In genomic region chr1:48530727-48531351, GRCh38 we compare ENCODE assay signal across 8 cellular contexts. TPM values are rescaled to one million over a fixed set of nuclear protein-coding genes. Genes with fewer than 3 reads are reported as not detected.
DNase-seq lines count a peak whose midpoint lies in the region; ATAC-seq and TF ChIP-seq lines count a peak whose summit lies in the region.

No MANE protein-coding gene starts in this region.

- POLR2A ChIA-PET in Panc1 (lab: Charles Lee), result no interaction called here

- no TSS peak for BruUV-seq in Panc1 (replicated peaks; lab: Mats Ljungman, UMichigan)

- peak; percentile 76 for TF ChIP-seq CTCF in Panc1 (IDR thresholded peaks at IDR 0.05)

- H3K36me3 ChIP-seq in Panc1 (ENCODE audit: control insufficient read depth, insufficient read depth, low read length), result no peaks in the 10 kb centered on the region
- no peaks in the 10 kb centered on the region for H3K36me3 ChIP-seq in effector memory CD4-positive, alpha-beta T cell (ENCODE audit: control insufficient read depth, insufficient read depth, low read length)

- no peak overlapping the region for H3K4me3 ChIP-seq in Panc1 (ENCODE audit: low read depth in 2 of 2, low read length in 2 of 2)
- H3K4me3 ChIP-seq in effector memory CD4-positive, alpha-beta T cell (ENCODE audit: insufficient read depth, low read depth, low read length, poor library complexity, severe bottlenecking), result no peak overlapping the region

- DNase-seq in EH (ENCODE audit: low read depth) (peak; percentile 7), KBM-7 (peak; percentile 57), Panc1 (ENCODE audit: low read depth, low spot score) (peak; percentile 10), dermis microvascular lymphatic vessel endothelial cell (ENCODE audit: low read depth in 2 of 2) (peak; percentile 27 to 31), myocyte (ENCODE audit: low read depth) (peak; percentile 46), middle frontal gyrus (ENCODE audit: extremely low spot score, low spot score) (no peak)
- no peak for DNase-seq in effector memory CD4-positive, alpha-beta T cell

- H3K9me3 ChIP-seq in Panc1 (ENCODE audit: control insufficient read depth, insufficient read depth, low read depth, low read length), result no peaks in the 10 kb centered on the region
- no peaks in the 10 kb centered on the region for H3K9me3 ChIP-seq in effector memory CD4-positive, alpha-beta T cell (ENCODE audit: control insufficient read depth, low read length)

- intact Hi-C loops in Panc1 (cut with micrococcal nuclease; ENCODE audit: unreplicated experiment), result no loop called here

- peak; percentile 91 for ATAC-seq in GM21367 (IDR thresholded peaks at IDR 0.05; ENCODE audit: unreplicated experiment)
- ATAC-seq in Panc1, result peak; percentile 69

- H3K27me3 ChIP-seq in Panc1 (ENCODE audit: control insufficient read depth, insufficient read depth, low read length), result peaks cover 6% of the 10 kb centered on the region
- no peaks in the 10 kb centered on the region for H3K27me3 ChIP-seq in effector memory CD4-positive, alpha-beta T cell (replicated peaks; ENCODE audit: control insufficient read depth, insufficient read depth, low read length, poor library complexity, severe bottlenecking)

- H3K27ac ChIP-seq in Panc1 (ENCODE audit: low read length), result no peak overlapping the region
- H3K27ac ChIP-seq in effector memory CD4-positive, alpha-beta T cell (ENCODE audit: insufficient read depth, low read length, poor library complexity, severe bottlenecking), result no peak overlapping the region

- CTCF ChIA-PET in Panc1 (lab: Charles Lee), result no interaction called here

- H3K4me1 ChIP-seq in Panc1 (ENCODE audit: control insufficient read depth, insufficient read depth, low read length), result no peaks in the 10 kb centered on the region
- no peaks in the 10 kb centered on the region for H3K4me1 ChIP-seq in effector memory CD4-positive, alpha-beta T cell (ENCODE audit: control insufficient read depth, insufficient read depth, low read length, poor library complexity, severe bottlenecking)

- in situ Hi-C loops in KBM-7 (cut with MboI; ENCODE audit: low pct_unique_long_range_greater_than_20kb, low sequenced_read_pairs) (no loop called here), Panc1 (cut with HindIII; ENCODE audit: low pct_unique_long_range_greater_than_20kb, low sequenced_read_pairs) (no loop called here)

RNA-seq across cellular contexts. Expression of gene SPATA6, which starts 58.8 kb away (rescaled TPM):
- total RNA-seq in Panc1 (2021; ENCODE audit: unreplicated experiment), result 18.2 TPM
- polyA plus RNA-seq in Panc1 (2012; ENCODE audit: insufficient read length), result 9.1 TPM
- 0.90 and 2.4 TPM in 2 replicates for total RNA-seq in dermis microvascular lymphatic vessel endothelial cell
- 2.0 and 4.8 TPM in 2 replicates for total RNA-seq in myocyte
- 2.8 TPM for polyA plus RNA-seq in myocyte (2012)

Comparison
In these comparisons a context has a peak if more than half of its experiments do, and no peak if none do; other contexts are left out.
1. DNase-seq: peak in EH (single experiment), KBM-7 (single experiment), Panc1 (single experiment), dermis microvascular lymphatic vessel endothelial cell (2 of 2) and myocyte (single experiment); none in effector memory CD4-positive, alpha-beta T cell (0 of 3) and middle frontal gyrus (single experiment).